1 cellular context compared by ENCODE assay signal in genomic region chr5:41870621-41871048, GRCh38.
A peak's percentile ranks its signal among the peaks of the same experiment; 100 is the strongest.
TF ChIP-seq lines count a peak whose summit lies in the region.

No MANE protein-coding gene starts in this region.

TF ChIP-seq in HEK293, 187 proteins besides CTCF, POLR2A, EP300 and RAD21 (continued from another document):
- TF ChIP-seq GLIS1 (tag by site-specific recombination; IDR thresholded peaks at IDR 0.05) (peak; percentile 29; the same call in 1 of the 2 replicates), ZBTB10 (tag by site-specific recombination; IDR thresholded peaks at IDR 0.05) (no peak), ZNF548 (tag by site-specific recombination; IDR thresholded peaks at IDR 0.05) (no peak), KLF7 (tag by site-specific recombination; IDR thresholded peaks at IDR 0.05; ENCODE audit: borderline replicate concordance) (no peak), ZNF274 (IDR thresholded peaks at IDR 0.05; ENCODE audit: low read length) (no peak), ZNF274 (tag by site-specific recombination; IDR thresholded peaks at IDR 0.05; ENCODE audit: borderline replicate concordance) (no peak), ZNF341 (tag by site-specific recombination; IDR thresholded peaks at IDR 0.05; ENCODE audit: low read depth) (peak; percentile 79), ZNF791 (tag by site-specific recombination; IDR thresholded peaks at IDR 0.05) (no peak), ZNF2 (tag by site-specific recombination; IDR thresholded peaks at IDR 0.05) (peak; percentile 80; the same call in 1 of the 2 replicates), PRDM10 (tag by site-specific recombination; IDR thresholded peaks at IDR 0.05) (peak; percentile 88), ZNF660 (tag by site-specific recombination; IDR thresholded peaks at IDR 0.05) (no peak), KLF9 (tag by site-specific recombination; IDR thresholded peaks at IDR 0.05; ENCODE audit: low read depth) (0 out of 2 replicates have a peak, but pooled peaks have one; percentile 15), GLIS2 (tag by site-specific recombination; IDR thresholded peaks at IDR 0.05) (peak; percentile 84; the same call in 1 of the 2 replicates), PATZ1 (tag by site-specific recombination; IDR thresholded peaks at IDR 0.05) (peak; percentile 15)
TF ChIP-seq in HEK293: peak in this region for 16.
